In the genomic region with DNA sequence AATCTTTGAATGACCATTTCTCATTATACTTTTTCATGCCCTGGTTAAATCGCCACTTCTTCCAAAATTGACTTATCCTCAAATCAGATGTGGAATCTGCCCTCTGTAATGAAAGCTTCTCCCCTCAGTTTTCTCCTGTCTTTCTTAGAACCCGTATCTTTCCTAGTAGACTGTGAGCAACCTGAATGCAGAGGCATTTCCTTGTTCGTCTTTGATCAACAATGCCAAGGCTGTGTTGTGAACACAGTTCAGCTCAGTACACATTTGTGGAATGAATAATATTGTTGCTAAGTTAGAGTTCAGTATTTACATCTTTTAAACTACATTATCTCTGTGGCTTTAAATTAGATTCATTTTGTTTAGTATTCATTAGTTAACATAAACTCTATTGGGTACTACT, we compare ENCODE assay signal across 1 cellular context.
TF ChIP-seq lines count a peak whose summit lies in the region.

No MANE protein-coding gene starts in this region.

TF ChIP-seq in H1, 55 proteins besides CTCF, POLR2A, EP300 and RAD21 (continued from another document):
- TF ChIP-seq SAP30 (IDR thresholded peaks at IDR 0.05; ENCODE audit: insufficient read depth, insufficient replicate concordance, low read length) = no peak
